Comparison of ENCODE assay signal across 9 cellular contexts in the genomic region with DNA sequence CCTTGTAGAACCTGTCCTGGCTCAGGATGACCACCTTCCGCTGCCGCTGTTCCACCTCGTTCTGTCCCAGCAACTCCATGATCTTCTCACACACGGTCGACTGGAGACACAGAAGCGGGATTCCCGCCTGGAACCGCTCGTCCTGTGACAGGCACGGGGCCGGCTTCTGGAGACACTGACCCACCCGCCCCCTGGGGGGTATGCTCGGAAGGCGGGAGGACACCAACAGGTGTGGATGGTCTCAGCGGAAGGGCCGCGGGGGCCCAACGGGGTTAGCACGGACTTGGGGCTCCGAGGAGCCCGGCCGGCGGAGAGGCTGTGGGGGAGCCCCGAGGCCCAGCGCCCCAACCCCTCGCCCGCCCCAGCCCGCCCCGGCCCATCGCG. TPM values are rescaled to one million over a fixed set of nuclear protein-coding genes. Genes with fewer than 3 reads are reported as not detected.
A peak's percentile ranks its signal among the peaks of the same experiment; 100 is the strongest.
DNase-seq lines count a peak whose midpoint lies in the region; ATAC-seq, FAIRE-seq and TF ChIP-seq lines count a peak whose summit lies in the region.
"Had no signal": no experiment of that assay in that cellular context is flagged by ENCODE, and none has a peak within 500 bp of the region (broad histone marks: within the 10 kb centered on the region; RNA-seq: fewer than 3 reads in every experiment).

No MANE protein-coding gene starts in this region.

- DNase-seq in AG20443 (ENCODE audit: low spot score), result peak; percentile 66
- peak; percentile 69 for DNase-seq in GM12892 (ENCODE audit: insufficient read length)
- peak; percentile 60 for DNase-seq in RKO (ENCODE audit: low spot score)
- DNase-seq in mucosa of descending colon, result peak in 2 of 3 donors; percentile 52 to 60
- DNase-seq in aorta, result peak in 1 of 2 donors; percentile 67
- DNase-seq in NK-92 treated with Interleukin-12 subunit alpha and Interleukin-12 subunit beta, amount 100 ng/mL, for 24 hours (lab: John Stamatoyannopoulos, UW), result no peak

- 2% methylated on average over 31 of the region's 31 CpGs for WGBS in ectodermal cell, 2 experiments
- 2 to 3% methylated on average over 18 to 31 of the region's 31 CpGs for WGBS in aorta, 2 donors

- H3K27ac ChIP-seq in ectodermal cell (ENCODE audit: insufficient read depth, low read depth, low read length, poor library complexity, severe bottlenecking) (no peak overlapping the region), aorta (ENCODE audit: low read depth in 1 of 2, low read length in 2 of 2) (no peak overlapping the region)

- H3K9me3 ChIP-seq in ectodermal cell (ENCODE audit: control insufficient read depth, low read length) (no peaks in the 10 kb centered on the region), mucosa of descending colon (no peaks in the 10 kb centered on the region), aorta (ENCODE audit: control insufficient read depth, low read length) (no peaks in the 10 kb centered on the region)

- H3K27me3 ChIP-seq in ectodermal cell (ENCODE audit: control insufficient read depth, insufficient read depth, low read length, poor library complexity, severe bottlenecking), result no peaks in the 10 kb centered on the region
- H3K27me3 ChIP-seq in aorta (ENCODE audit: control insufficient read depth in 1 of 2, insufficient read depth in 2 of 2, low read length in 1 of 2), result no peaks in the 10 kb centered on the region

- H3K4me1 ChIP-seq in ectodermal cell (ENCODE audit: control insufficient read depth, insufficient read depth, low read length), result peaks cover 7% of the 10 kb centered on the region
- H3K4me1 ChIP-seq in mucosa of descending colon (ENCODE audit: low read depth), result peaks cover 14% of the 10 kb centered on the region
- no peaks in the 10 kb centered on the region for H3K4me1 ChIP-seq in aorta (ENCODE audit: control insufficient read depth in 1 of 2, insufficient read depth in 2 of 2, low read length in 2 of 2)

- ATAC-seq in HG03064 (IDR thresholded peaks at IDR 0.05; ENCODE audit: low read depth, unreplicated experiment) (peak; percentile 22), mucosa of descending colon (peak; percentile 48), aorta (ENCODE audit: low FRiP score) (no peak)

- H3K4me3 ChIP-seq in ectodermal cell (ENCODE audit: insufficient read depth, low read depth, low read length) (peak overlapping the region; percentile 80), mucosa of descending colon (peak overlapping the region; percentile 60), aorta (ENCODE audit: low read length in 2 of 2) (peak overlapping the region; percentile 80 to 98)

- intact Hi-C loops in mucosa of descending colon (cut with DNase I, micrococcal nuclease), result no loop called here
- intact Hi-C loops in aorta (cut with DNase I), result no loop called here

- TF ChIP-seq CTCF in mucosa of descending colon (IDR thresholded peaks at IDR 0.05), result no peak

- FAIRE-seq in GM12892 (lab: Jason Lieb, UNC), result peak; percentile 87

- peaks cover 37% of the 10 kb centered on the region for H3K36me3 ChIP-seq in ectodermal cell (ENCODE audit: control insufficient read depth, insufficient read depth, low read length)
- no peaks in the 10 kb centered on the region for H3K36me3 ChIP-seq in mucosa of descending colon (ENCODE audit: low read depth)
- peaks cover 0 to 2% of the 10 kb centered on the region in 2 donors for H3K36me3 ChIP-seq in aorta (ENCODE audit: control insufficient read depth in 1 of 2, insufficient read depth in 2 of 2, low read length in 1 of 2)

- TF ChIP-seq POLR2A in GM12892 (IDR thresholded peaks at IDR 0.05; ENCODE audit: low read depth, low read length), result no peak

RNA-seq across cellular contexts. Expression of a gene that starts 0.5 kb away (rescaled TPM):
- 10.8 TPM for polyA plus RNA-seq in GM12892 (2012; ENCODE audit: missing spikeins)
- 46.4 TPM for polyA plus RNA-seq in ectodermal cell (2013, experiment 1 of 4)
- 56.9 TPM for polyA plus RNA-seq in ectodermal cell (2013, experiment 2 of 4)
- 34.3 TPM for polyA plus RNA-seq in ectodermal cell (2013, experiment 3 of 4)
- polyA plus RNA-seq in ectodermal cell (2013, experiment 4 of 4), result 42.2 TPM
- total RNA-seq in mucosa of descending colon (10 to 100 TPM; 25.2 to 43.4 (median 27.4) TPM), aorta (10 to 100 TPM; 24.5 to 28.3 TPM)
- 10 to 100 TPM; 35.7 to 45.7 TPM for polyA plus RNA-seq in aorta

RNA-seq across cellular contexts. Expression of a gene that starts 14.8 kb away (rescaled TPM):
- not detected for polyA plus RNA-seq in GM12892 (2012; ENCODE audit: missing spikeins)
- not detected for polyA plus RNA-seq in ectodermal cell (2013, experiment 1 of 4)
- polyA plus RNA-seq in ectodermal cell (2013, experiment 2 of 4), result not detected
- not detected for polyA plus RNA-seq in ectodermal cell (2013, experiment 3 of 4)
- polyA plus RNA-seq in ectodermal cell (2013, experiment 4 of 4), result not detected
- total RNA-seq in mucosa of descending colon (1 to 10 TPM; 1.9 to 9.4 (median 2.9) TPM), aorta (not detected)
- not detected for polyA plus RNA-seq in aorta
- total RNA-seq: temporal lobe had no signal

RNA-seq across cellular contexts. Expression of a gene that starts 27.8 kb away (rescaled TPM):
- polyA plus RNA-seq in GM12892 (2012; ENCODE audit: missing spikeins), result 12.8 TPM
- 49.1 TPM for polyA plus RNA-seq in ectodermal cell (2013, experiment 1 of 4)
- polyA plus RNA-seq in ectodermal cell (2013, experiment 2 of 4), result 47.6 TPM
- polyA plus RNA-seq in ectodermal cell (2013, experiment 3 of 4), result 36.1 TPM
- 39.6 TPM for polyA plus RNA-seq in ectodermal cell (2013, experiment 4 of 4)
- 10 to 100 TPM; 26.1 to 40.5 (median 35.4) TPM for total RNA-seq in mucosa of descending colon
- total RNA-seq in aorta, result 10 to 100 TPM; 22.0 to 33.1 TPM
- polyA plus RNA-seq in aorta, result 10 to 100 TPM; 10.0 to 97.0 TPM
